In genomic region chr3:139310474-139310933, GRCh38 we compare ENCODE assay signal across 13 cellular contexts. TPM values are rescaled to one million over a fixed set of nuclear protein-coding genes. Genes with fewer than 3 reads are reported as not detected.
DNase-seq lines count a peak whose midpoint lies in the region; ATAC-seq and FAIRE-seq lines count a peak whose summit lies in the region.
"Had no signal": no experiment of that assay in that cellular context is flagged by ENCODE, and none has a peak within 500 bp of the region (broad histone marks: within the 10 kb centered on the region; RNA-seq: fewer than 3 reads in every experiment).

No MANE protein-coding gene starts in this region.

- FAIRE-seq in RCC 7860 (lab: Jason Lieb, UNC), result peak; percentile 88
- FAIRE-seq: GM12892 had no signal

- H3K27ac ChIP-seq in epithelial cell of prostate, result peak overlapping the region; percentile 40

- intact Hi-C loops in posterior vena cava (cut with DNase I), result no loop called here

- peak; percentile 99 for DNase-seq in EH (ENCODE audit: low read depth)
- DNase-seq in RCC 7860 (ENCODE audit: low spot score), result peak; percentile 86
- DNase-seq in epithelial cell of prostate (ENCODE audit: low read depth, low spot score), result peak; percentile 36
- DNase-seq in posterior vena cava (ENCODE audit: low spot score), result peak; percentile 71
- DNase-seq in NAMALWA (ENCODE audit: low spot score), result no peak
- DNase-seq in iPS-NIHi11 (ENCODE audit: low spot score), result no peak
- DNase-seq: aorta, left cardiac atrium, substantia nigra, T-helper 9 cell had no signal

- no peak for ATAC-seq in HG03460 (IDR thresholded peaks at IDR 0.05; ENCODE audit: unreplicated experiment)
- ATAC-seq in GM18517 (IDR thresholded peaks at IDR 0.05; ENCODE audit: unreplicated experiment), result no peak
- ATAC-seq: left cardiac atrium had no signal

RNA-seq across cellular contexts. Expression of gene MRPS22, which starts 33.3 kb away (rescaled TPM):
- total RNA-seq in posterior vena cava, result 10 to 100 TPM; 30.3 to 34.6 TPM

Comparison
In these comparisons a context has a peak if more than half of its experiments do, and no peak if none do; other contexts are left out.
1. DNase-seq: peak in EH (single experiment), RCC 7860 (single experiment), epithelial cell of prostate (single experiment) and posterior vena cava (single experiment); none in NAMALWA (single experiment) and iPS-NIHi11 (single experiment).